ENCODE assay signal across 7 cellular contexts in the genomic region with DNA sequence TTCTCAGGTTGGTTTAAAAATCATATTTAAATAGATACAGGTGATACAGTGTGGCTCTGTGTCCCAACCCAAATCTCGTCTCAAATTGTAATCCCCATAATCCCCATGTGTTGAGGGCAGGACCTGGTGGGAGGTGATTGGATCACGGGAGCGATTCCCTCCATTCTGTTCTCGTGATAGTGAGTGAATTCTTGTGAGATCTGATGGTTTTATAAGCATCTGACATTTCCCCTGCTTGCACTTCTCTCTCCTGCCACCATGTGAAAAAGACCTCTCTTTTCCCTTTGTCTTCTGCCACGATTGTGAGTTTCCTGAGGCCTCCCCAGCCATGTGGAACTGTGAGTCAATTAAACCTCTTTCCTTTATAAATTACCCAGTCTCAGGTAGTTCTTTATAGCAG. TPM values are rescaled to one million over a fixed set of nuclear protein-coding genes. Genes with fewer than 3 reads are reported as not detected.
A peak's percentile ranks its signal among the peaks of the same experiment; 100 is the strongest.
DNase-seq lines count a peak whose midpoint lies in the region; ATAC-seq, FAIRE-seq and TF ChIP-seq lines count a peak whose summit lies in the region.
"Not testable (repeated sequence)": the region's sequence is repeated elsewhere in the genome, so short reads cannot be mapped to it uniquely, and the experiment has no call there.

No MANE protein-coding gene starts in this region.

- TF ChIP-seq EP300 in H1 (IDR thresholded peaks at IDR 0.05; ENCODE audit: borderline replicate concordance in 1 of 2, low read depth in 2 of 2, low read length in 2 of 2), result not testable (repeated sequence)

- H3K36me3 ChIP-seq in GM23338 (ENCODE audit: insufficient read depth); WERI-Rb-1; H1 (ENCODE audit: control insufficient read depth in 2 of 4, insufficient read depth in 4 of 4, low read length in 3 of 4); mesendoderm (ENCODE audit: control insufficient read depth, insufficient read depth, low read length): not testable (repeated sequence)

- H4K8ac ChIP-seq in H1 (ENCODE audit: extremely low read depth, insufficient read depth, low read length); mesendoderm (ENCODE audit: low read depth, low read length): not testable (repeated sequence)

- H3K56ac ChIP-seq in H1 (replicated peaks; ENCODE audit: insufficient read length, low read depth, low read length); mesendoderm (ENCODE audit: low read length): not testable (repeated sequence)

- H3K4me1 ChIP-seq in GM23338 (ENCODE audit: insufficient read depth); H1 (replicated peaks in 1 of 4; ENCODE audit: control insufficient read depth in 3 of 4, insufficient read depth in 4 of 4, low read length in 3 of 4); mesendoderm (ENCODE audit: control insufficient read depth, low read depth, low read length): not testable (repeated sequence)

- not testable (repeated sequence) for H3K9me2 ChIP-seq in GM23338 (ENCODE audit: insufficient read depth)

- CTCF ChIA-PET in H1 (lab: Charles Lee; ENCODE audit: partially characterized antibody), result interaction anchor here (1.0 to 1.4 kb wide), 4 partner anchors 46 to 205 kb away, joined by 3 read pairs; no protein-coding TSS in a partner anchor

- not testable (repeated sequence) for H3K9ac ChIP-seq in H1 (replicated peaks in 1 of 4; ENCODE audit: extremely low read depth in 1 of 4, low read depth in 3 of 4, low read length in 3 of 4); mesendoderm (ENCODE audit: low read length)

- H2BK5ac ChIP-seq in H1 (ENCODE audit: low read depth, low read length); mesendoderm (ENCODE audit: low read length): not testable (repeated sequence)

- DNase-seq in GM23338 (ENCODE audit: low spot score) (peak; percentile 52), NAMALWA (ENCODE audit: low spot score) (peak; percentile 16), OCI-M1 (lab: John Stamatoyannopoulos, UW) (peak; percentile 24), WERI-Rb-1 (peak; percentile 14), mesendoderm (peak; percentile 72), renal cortical epithelial cell (ENCODE audit: low read depth) (peak; percentile 44)
- DNase-seq in H1 (ENCODE audit: low read depth in 1 of 2, low spot score in 2 of 2), result not testable (repeated sequence)

- WGBS in H1 (ENCODE audit: extremely low coverage in 1 of 2, insufficient coverage in 1 of 2, insufficient read length in 1 of 2, insufficient replicate concordance in 2 of 2, low coverage in 1 of 2, low lambda C conversion rate in 2 of 2, missing lambda C conversion rate in 1 of 2), 2 experiments, result 76% methylated on average over 5 of the region's 5 CpGs; no CpG with 5 or more reads in 1 of the 2 experiments
- no CpG with 5 or more reads among the region's 5 CpGs for WGBS in mesendoderm (ENCODE audit: extremely low coverage, insufficient coverage, low lambda C conversion rate)

- ATAC-seq in GM23338, result peak; percentile 71

- not testable (repeated sequence) for H4K20me1 ChIP-seq in GM23338 (replicated peaks; ENCODE audit: insufficient read depth); H1 (replicated peaks in 1 of 2; ENCODE audit: control insufficient read depth in 1 of 2, insufficient read depth in 2 of 2, low read length in 2 of 2)

- H3K79me2 ChIP-seq in GM23338 (replicated peaks; ENCODE audit: insufficient read depth); H1 (ENCODE audit: control insufficient read depth in 1 of 2, insufficient read depth in 2 of 2, low read length in 2 of 2); mesendoderm (ENCODE audit: control insufficient read depth, insufficient read depth, low read length): not testable (repeated sequence)

- H3K14ac ChIP-seq in H1 (ENCODE audit: insufficient read length), result not testable (repeated sequence)

- not testable (repeated sequence) for H2BK15ac ChIP-seq in H1 (ENCODE audit: low read length); mesendoderm (replicated peaks; ENCODE audit: low read depth)

- H2BK20ac ChIP-seq in H1 (ENCODE audit: low read length), result not testable (repeated sequence)

- not testable (repeated sequence) for H3K27me3 ChIP-seq in GM23338 (ENCODE audit: insufficient read depth); WERI-Rb-1 (ENCODE audit: insufficient read depth, low read depth, severe bottlenecking); H1 (replicated peaks in 1 of 4; ENCODE audit: control insufficient read depth in 3 of 4, extremely low read depth in 1 of 4, insufficient read depth in 3 of 4, low read length in 3 of 4); mesendoderm (ENCODE audit: insufficient read depth, low read length, poor library complexity)

- H3K23ac ChIP-seq in H1 (ENCODE audit: insufficient read length); mesendoderm (ENCODE audit: low read length): not testable (repeated sequence)

- H4K5ac ChIP-seq in H1 (ENCODE audit: insufficient read length, low read depth, low read length); mesendoderm (ENCODE audit: low read length): not testable (repeated sequence)

- not testable (repeated sequence) for H3K4me3 Mint-ChIP-seq in GM23338

- peak in 1 of 2 experiments; percentile 1; a peak in 1 of 4 replicates for TF ChIP-seq RAD21 in H1 (IDR thresholded peaks at IDR 0.05 in 1 of 2, conservative IDR thresholded peaks at IDR 0.05 in 1 of 2; ENCODE audit: low read depth in 2 of 2, low read length in 2 of 2)

- H2BK120ac ChIP-seq in H1 (replicated peaks; ENCODE audit: low read depth, low read length); mesendoderm (ENCODE audit: low read depth, low read length): not testable (repeated sequence)

- H3K23me2 ChIP-seq in H1 (ENCODE audit: low read depth, low read length), result not testable (repeated sequence)

- H2BK12ac ChIP-seq in H1 (ENCODE audit: low read depth, low read length), result not testable (repeated sequence)

- not testable (repeated sequence) for H3K27ac ChIP-seq in GM23338 (ENCODE audit: low read depth); WERI-Rb-1; H1 (ENCODE audit: low read depth, low read length); mesendoderm (ENCODE audit: low read depth, low read length)

- H3K4me1 Mint-ChIP-seq in GM23338, result not testable (repeated sequence)

- not testable (repeated sequence) for H3K18ac ChIP-seq in H1 (ENCODE audit: extremely low read depth, low read length); mesendoderm (ENCODE audit: low read length)

- not testable (repeated sequence) for H4K91ac ChIP-seq in H1 (replicated peaks; ENCODE audit: insufficient read length, low read length)

- not testable (repeated sequence) for H3K9me3 Mint-ChIP-seq in GM23338

- not testable (repeated sequence) for H3K27ac Mint-ChIP-seq in GM23338

- not testable (repeated sequence) for H3K36me3 Mint-ChIP-seq in GM23338 (ENCODE audit: low read depth)

- H3K4ac ChIP-seq in H1 (replicated peaks; ENCODE audit: insufficient read length, low read depth, low read length); mesendoderm (ENCODE audit: low read depth, low read length): not testable (repeated sequence)

- not testable (repeated sequence) for FAIRE-seq in H1 (lab: Jason Lieb, UNC)

- not testable (repeated sequence) for H2AK5ac ChIP-seq in H1 (ENCODE audit: low read depth, low read length); mesendoderm (ENCODE audit: low read length)

- not testable (repeated sequence) for H3K27me3 Mint-ChIP-seq in GM23338 (ENCODE audit: insufficient read depth, low read depth, poor library complexity)

- POLR2A ChIA-PET in H1 (lab: Charles Lee; ENCODE audit: partially characterized antibody), result interaction anchor here (1.1 kb wide), 1 partner anchor 105 kb away, joined by 3 read pairs; a partner anchor contains a TSS

- not testable (repeated sequence) for H3F3A ChIP-seq in GM23338 (replicated peaks; ENCODE audit: low read depth)

- not testable (repeated sequence) for H3K4me2 ChIP-seq in GM23338; H1 (ENCODE audit: insufficient read depth in 1 of 2, low read depth in 2 of 2, low read length in 2 of 2); mesendoderm (ENCODE audit: low read length)

- H2AFZ ChIP-seq in GM23338 (peak overlapping the region; percentile 5), H1 (ENCODE audit: low read length) (0 out of 2 replicates have a peak overlapping the region, but pooled peaks have one; percentile 58)

- TF ChIP-seq POLR2A in H1 (IDR thresholded peaks at IDR 0.05; ENCODE audit: control extremely low read depth in 1 of 2, low read depth in 2 of 2, low read length in 2 of 2), result not testable (repeated sequence)

- TF ChIP-seq CTCF in GM23338 (conservative IDR thresholded peaks at IDR 0.05; ENCODE audit: low read depth in 2 of 2); WERI-Rb-1 (IDR thresholded peaks at IDR 0.05; ENCODE audit: low read depth, low read length): not testable (repeated sequence)
- TF ChIP-seq CTCF in H1 (IDR thresholded peaks at IDR 0.05; ENCODE audit: control extremely low read depth in 1 of 3, insufficient read depth in 1 of 3, low read depth in 1 of 3, low read length in 3 of 3), result peak in 1 of 3 experiments; percentile 11; a peak in 1 of 4 replicates

- not testable (repeated sequence) for H3K79me1 ChIP-seq in H1 (ENCODE audit: low read depth, low read length); mesendoderm (ENCODE audit: low read length)

- not testable (repeated sequence) for H3K4me3 ChIP-seq in GM23338; WERI-Rb-1 (ENCODE audit: low read depth, low read length); H1 (ENCODE audit: extremely low read depth in 1 of 4, insufficient read depth in 2 of 4, low read depth in 3 of 4, low read length in 4 of 4); mesendoderm (ENCODE audit: low read length)

- H3K9me3 ChIP-seq in WERI-Rb-1 (ENCODE audit: severe bottlenecking); H1 (ENCODE audit: insufficient read depth in 2 of 2, low read depth in 1 of 2, low read length in 1 of 2): not testable (repeated sequence)

RNA-seq across cellular contexts. Expression of a gene that starts 9.2 kb away (rescaled TPM):
- 8.4 and 12.6 TPM in 2 replicates for total RNA-seq in GM23338 (2014; rRNA removed; shearing (Covaris generic))
- polyA plus RNA-seq in GM23338 (2016; fragmentation: Nextera tagmentation; extraction: Ambion mirVana), result 2.6 and 3.6 TPM in 2 replicates
- 11.5 and 11.9 TPM in 2 replicates for total RNA-seq in H1 (2021; fragmentation: NEBNext Ultra II Directional; extraction: Animal tissue kit (Norgen Biotek cat#: 25700))
- polyA plus RNA-seq in H1 (2011; rRNA removed), result 0.86 and 1.1 TPM in 2 replicates
- 1.3 TPM for polyA plus RNA-seq in H1 (2011; cell fraction: cytosol; rRNA removed)
- polyA plus RNA-seq in H1 (2011; cell fraction: nucleus; rRNA removed), result 2.2 TPM
- 0.84 to 2.2 TPM (median 1.1 TPM) in 4 replicates for polyA plus RNA-seq in H1 (2012, experiment 1 of 2)
- 0.13 TPM for polyA plus RNA-seq in H1 (2012, experiment 2 of 2)
- polyA plus RNA-seq in H1 (2013, experiment 1 of 2), result 4.6 TPM
- polyA plus RNA-seq in H1 (2013, experiment 2 of 2), result 4.0 TPM
- polyA minus RNA-seq in H1 (2011; rRNA and poly(A)+ RNA removed), result 12.2 and 15.9 TPM in 2 replicates
- 5.9 TPM for polyA minus RNA-seq in H1 (2011; cell fraction: cytosol; rRNA and poly(A)+ RNA removed)
- polyA minus RNA-seq in H1 (2011; cell fraction: nucleus; rRNA and poly(A)+ RNA removed), result 19.7 TPM
- 1.1 TPM for polyA plus RNA-seq in mesendoderm (2013, experiment 1 of 2)
- polyA plus RNA-seq in mesendoderm (2013, experiment 2 of 2), result 0.97 TPM
- 6.7 and 9.9 TPM in 2 replicates for total RNA-seq in renal cortical epithelial cell
